In the genomic region with DNA sequence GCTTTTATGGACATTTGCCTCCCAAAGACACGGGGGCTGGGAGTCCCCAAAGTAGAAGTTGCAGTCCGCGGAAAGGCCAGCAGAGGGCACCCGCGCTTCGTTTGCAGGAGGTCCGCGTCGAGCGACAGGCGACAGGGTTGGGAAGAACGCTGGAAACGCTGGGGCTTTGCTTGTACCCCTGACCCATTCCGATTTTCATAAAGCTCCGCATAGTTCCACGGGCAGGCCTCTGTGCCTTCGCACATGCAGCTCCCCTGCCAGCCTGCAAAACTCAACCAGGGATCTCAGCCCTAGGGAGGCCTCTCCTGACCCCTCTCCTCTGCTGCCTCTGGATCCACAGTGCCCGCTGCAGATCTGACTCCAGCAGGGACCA, we compare ENCODE assay signal across 8 cellular contexts. TPM values are rescaled to one million over a fixed set of nuclear protein-coding genes. Genes with fewer than 3 reads are reported as not detected.
A peak's percentile ranks its signal among the peaks of the same experiment; 100 is the strongest.
DNase-seq lines count a peak whose midpoint lies in the region; ATAC-seq and TF ChIP-seq lines count a peak whose summit lies in the region.

No MANE protein-coding gene starts in this region.

- POLR2A ChIA-PET in AG04450 (lab: Yijun Ruan, JAX) = interaction anchor here (0.9 to 1.2 kb wide), 3 partner anchors 23 to 112 kb away, joined by 3 to 4 read pairs (median 3); no protein-coding TSS in a partner anchor
- POLR2A ChIA-PET in activated CD4-positive, alpha-beta memory T cell treated with anti-CD3 and anti-CD28 coated beads, Interleukin-2, amount 10 ng/mL, durations not matched to agents 7 days and 5 days (lab: Charles Lee) = interaction anchor here (0.8 to 1.7 kb wide), 3 partner anchors 83 to 110 kb away, joined by 4 to 7 read pairs (median 6); no protein-coding TSS in a partner anchor

- no peak overlapping the region for H3K27ac Mint-ChIP-seq in activated CD4-positive, alpha-beta memory T cell treated with anti-CD3 and anti-CD28 coated beads, Interleukin-2, amount 10 ng/mL, durations not matched to agents 7 days and 5 days

- ATAC-seq in HG03108 (IDR thresholded peaks at IDR 0.05; ENCODE audit: unreplicated experiment) = no peak

- no peak overlapping the region for H3K4me3 Mint-ChIP-seq in activated CD4-positive, alpha-beta memory T cell treated with anti-CD3 and anti-CD28 coated beads, Interleukin-2, amount 10 ng/mL, durations not matched to agents 7 days and 5 days

- TF ChIP-seq CTCF in AG04450 (IDR thresholded peaks at IDR 0.05; ENCODE audit: low read depth, low read length) = peak; percentile 97

- no peaks in the 10 kb centered on the region for H3K36me3 Mint-ChIP-seq in activated CD4-positive, alpha-beta memory T cell treated with anti-CD3 and anti-CD28 coated beads, Interleukin-2, amount 10 ng/mL, durations not matched to agents 7 days and 5 days (ENCODE audit: low read depth)

- DNase-seq in AG04450 (ENCODE audit: low read depth, low spot score) = no peak
- peak; percentile 53 for DNase-seq in H4 (ENCODE audit: low spot score)
- peak; percentile 56 for DNase-seq in NCI-H748 treated with DMSO at 0.1 percent for 48 hours (lab: John Stamatoyannopoulos, UW)
- DNase-seq in activated CD4-positive, alpha-beta memory T cell treated with anti-CD3 and anti-CD28 coated beads, Interleukin-2, amount 10 ng/mL, durations not matched to agents 7 days and 5 days = peak; percentile 79
- peak; percentile 94 for DNase-seq in ecto neural progenitor cell (ENCODE audit: low spot score)
- DNase-seq in lung microvascular endothelial cell (ENCODE audit: low read depth in 2 of 2) = peak; percentile 58 to 77
- DNase-seq in stimulated activated CD8-positive, alpha-beta memory T cell treated with anti-CD3 and anti-CD28 coated beads, Interleukin-12 subunit alpha, Interleukin-12 subunit beta, amount 100 ng/mL, for 24 hours (ENCODE audit: extremely low read depth) = peak; percentile 32

- CTCF ChIA-PET in AG04450 (lab: Charles Lee) = interaction anchor here (0.6 to 9.9 kb wide), 54 partner anchors 8 to 337 kb away, joined by 3 to 535 read pairs (median 7); a partner anchor contains a TSS
- CTCF ChIA-PET in activated CD4-positive, alpha-beta memory T cell treated with anti-CD3 and anti-CD28 coated beads, Interleukin-2, amount 10 ng/mL, durations not matched to agents 7 days and 5 days (lab: Charles Lee) = interaction anchor here (0.5 to 4.4 kb wide), 29 partner anchors 8 to 1265 kb away, joined by 3 to 110 read pairs (median 4); a partner anchor contains a TSS

- H3K9me3 ChIP-seq in AG04450 (ENCODE audit: control insufficient read depth, insufficient read depth, low read length) = no peaks in the 10 kb centered on the region

- H3K4me1 Mint-ChIP-seq in activated CD4-positive, alpha-beta memory T cell treated with anti-CD3 and anti-CD28 coated beads, Interleukin-2, amount 10 ng/mL, durations not matched to agents 7 days and 5 days = peaks cover 4% of the 10 kb centered on the region

- no peaks in the 10 kb centered on the region for H3K27me3 ChIP-seq in AG04450 (ENCODE audit: control insufficient read depth, insufficient read depth, low read length)

- H3K27me3 Mint-ChIP-seq in activated CD4-positive, alpha-beta memory T cell treated with anti-CD3 and anti-CD28 coated beads, Interleukin-2, amount 10 ng/mL, durations not matched to agents 7 days and 5 days = peaks cover 46% of the 10 kb centered on the region

- no peak overlapping the region for H3K27ac ChIP-seq in AG04450 (ENCODE audit: low read depth, low read length)

- no peaks in the 10 kb centered on the region for H3K9me3 Mint-ChIP-seq in activated CD4-positive, alpha-beta memory T cell treated with anti-CD3 and anti-CD28 coated beads, Interleukin-2, amount 10 ng/mL, durations not matched to agents 7 days and 5 days

- no peak overlapping the region for H3K4me3 ChIP-seq in AG04450 (ENCODE audit: low read depth, low read length)

RNA-seq across cellular contexts. Expression of a gene that starts 44.2 kb away (rescaled TPM):
- polyA plus RNA-seq in AG04450 (2011; rRNA removed) = 0.43 and 0.53 TPM in 2 replicates
- 0.83 and 1.6 TPM in 2 replicates for polyA minus RNA-seq in AG04450 (2011; rRNA and poly(A)+ RNA removed)
- 0.10 TPM in 1 of 2 replicates, not detected in the other for total RNA-seq in H4 (2014; rRNA removed; shearing (Covaris generic))
- 100 to 1,000 TPM; 481 to 482 TPM for total RNA-seq in activated CD4-positive, alpha-beta memory T cell treated with anti-CD3 and anti-CD28 coated beads, Interleukin-2, amount 10 ng/mL, durations not matched to agents 7 days and 5 days
- total RNA-seq in lung microvascular endothelial cell = 33.8 and 66.7 TPM in 2 replicates

Comparison
In these comparisons a context has a peak if more than half of its experiments do, and no peak if none do; other contexts are left out.
1. RNA of a gene that starts 44.2 kb away (total RNA-seq): 481 to 482 TPM in activated CD4-positive, alpha-beta memory T cell treated with anti-CD3 and anti-CD28 coated beads, Interleukin-2, amount 10 ng/mL, durations not matched to agents 7 days and 5 days and 33.8 to 66.7 TPM in lung microvascular endothelial cell; 0.10 TPM in H4; every median in the first group is over 10 times any median in the second.